ENCODE assay signal across 1 cellular context in genomic region chr10:92826504-92826903, GRCh38.
TF ChIP-seq lines count a peak whose summit lies in the region.

No MANE protein-coding gene starts in this region.

TF ChIP-seq in endothelial cell of umbilical vein, 7 proteins besides CTCF, POLR2A, EP300 and RAD21:
- TF ChIP-seq EZH2 (IDR thresholded peaks at IDR 0.05; ENCODE audit: borderline replicate concordance, low read depth, low read length, severe bottlenecking), result no peak
- no peak for TF ChIP-seq JUN (IDR thresholded peaks at IDR 0.05; ENCODE audit: borderline replicate concordance, insufficient read depth, insufficient read length, low read depth)
- no peak for TF ChIP-seq GATA2 (IDR thresholded peaks at IDR 0.05; ENCODE audit: insufficient read depth, insufficient read length, low read depth, low read length)
